ENCODE assay signal across 25 cellular contexts in genomic region chr1:209809601-209810000, GRCh38. TPM values are rescaled to one million over a fixed set of nuclear protein-coding genes. Genes with fewer than 3 reads are reported as not detected.
"Had no signal": no experiment of that assay in that cellular context is flagged by ENCODE, and none has a peak within 500 bp of the region (broad histone marks: within the 10 kb centered on the region; RNA-seq: fewer than 3 reads in every experiment).

No MANE protein-coding gene starts in this region.

- H3K9ac ChIP-seq: parathyroid adenoma had no signal

- H3K9me3 Mint-ChIP-seq: activated naive CD8-positive, alpha-beta T cell treated with anti-CD3 and anti-CD28 coated beads, Interleukin-2, amount 50 U/mL, for 24 hours; mesothelial cell of epicardium; natural killer cell treated with Interleukin-12 subunit alpha and Interleukin-12 subunit beta and Interleukin-15 and Interleukin-18, amount 100 ng/mL, for 72 hours had no signal

- H3K36me3 Mint-ChIP-seq: mesothelial cell of epicardium; natural killer cell treated with Interleukin-12 subunit alpha and Interleukin-12 subunit beta and Interleukin-15 and Interleukin-18, amount 100 ng/mL, for 72 hours had no signal

- H3K4me3 ChIP-seq: esophagus squamous epithelium, hepatocyte, lung, tibial nerve, uterus had no signal

- H3K36me3 ChIP-seq: brain microvascular endothelial cell, esophagus squamous epithelium, neutrophil, tibial nerve, uterus had no signal

- H3K27ac Mint-ChIP-seq: activated naive CD8-positive, alpha-beta T cell treated with anti-CD3 and anti-CD28 coated beads, Interleukin-2, amount 50 U/mL, for 24 hours; mesothelial cell of epicardium; natural killer cell treated with Interleukin-12 subunit alpha and Interleukin-12 subunit beta and Interleukin-15 and Interleukin-18, amount 100 ng/mL, for 72 hours had no signal

- DNase-seq: activated CD4-positive, alpha-beta T cell treated with anti-CD3 and anti-CD28 coated beads, Interleukin-2, amount 50 U/mL, for 1 hour; activated CD4-positive, CD25-positive, alpha-beta regulatory T cell treated with anti-CD3 and anti-CD28 coated beads, Interleukin-2, amount 50 U/mL, for 72 hours; activated CD8-positive, alpha-beta memory T cell treated with anti-CD3 and anti-CD28 coated beads for 24 hours; activated naive CD4-positive, alpha-beta T cell; activated naive CD8-positive, alpha-beta T cell treated with anti-CD3 and anti-CD28 coated beads, Interleukin-2, amount 50 U/mL, for 24 hours; anterior cingulate cortex; brain microvascular endothelial cell; cerebellar nuclear complex; cortex of kidney; esophagus squamous epithelium; islet precursor cell; stimulated activated naive CD4-positive, alpha-beta T cell treated with Interleukin-2 at 50 U/mL for 16 hours; SW 1271; T-helper 2 cell; uterus had no signal

- H3K27ac ChIP-seq: brain microvascular endothelial cell, hepatocyte, neutrophil, parathyroid adenoma, tibial nerve, uterus, VCaP had no signal

- H3K4me1 ChIP-seq: uterus had no signal

- H2AFZ ChIP-seq: hepatocyte, parathyroid adenoma had no signal

- ATAC-seq: activated naive CD8-positive, alpha-beta T cell treated with anti-CD3 and anti-CD28 coated beads, Interleukin-2, amount 50 U/mL, for 24 hours; left lobe of liver; natural killer cell treated with Interleukin-12 subunit alpha and Interleukin-12 subunit beta and Interleukin-15 and Interleukin-18, amount 100 ng/mL, for 72 hours had no signal

- H3K4me2 ChIP-seq: hepatocyte had no signal

- H3K4me3 Mint-ChIP-seq: activated naive CD8-positive, alpha-beta T cell treated with anti-CD3 and anti-CD28 coated beads, Interleukin-2, amount 50 U/mL, for 24 hours; mesothelial cell of epicardium; natural killer cell treated with Interleukin-12 subunit alpha and Interleukin-12 subunit beta and Interleukin-15 and Interleukin-18, amount 100 ng/mL, for 72 hours had no signal

- H3K9me3 ChIP-seq: esophagus squamous epithelium, neutrophil, tibial nerve, uterus had no signal

- H3K27me3 ChIP-seq: brain microvascular endothelial cell, hepatocyte, tibial nerve, uterus had no signal

RNA-seq across cellular contexts. Expression of gene TRAF3IP3, which starts 53.7 kb away (rescaled TPM):
- total RNA-seq: glomerular endothelial cell had no signal
